14 cellular contexts compared by ENCODE assay signal in genomic region chr5:78345485-78345884, GRCh38. TPM values are rescaled to one million over a fixed set of nuclear protein-coding genes. Genes with fewer than 3 reads are reported as not detected.
A peak's percentile ranks its signal among the peaks of the same experiment; 100 is the strongest.
DNase-seq lines count a peak whose midpoint lies in the region; ATAC-seq and TF ChIP-seq lines count a peak whose summit lies in the region.
"Had no signal": no experiment of that assay in that cellular context is flagged by ENCODE, and none has a peak within 500 bp of the region (broad histone marks: within the 10 kb centered on the region; RNA-seq: fewer than 3 reads in every experiment).

No MANE protein-coding gene starts in this region.

- no peak overlapping the region for H2BK15ac ChIP-seq in neuronal stem cell (ENCODE audit: low read length)

- H3F3A ChIP-seq in GM23338 (replicated peaks; ENCODE audit: low read depth): no peaks in the 10 kb centered on the region

- H3K27ac ChIP-seq in GM23338 (ENCODE audit: low read depth) (no peak overlapping the region), neuronal stem cell (replicated peaks; ENCODE audit: low read length) (peak overlapping the region; percentile 53)
- H3K27ac ChIP-seq: pancreas, thyroid gland had no signal

- H3K27ac Mint-ChIP-seq in GM23338: no peak overlapping the region
- H3K27ac Mint-ChIP-seq: activated T-cell treated with anti-CD3 and anti-CD28 coated beads, Interleukin-2, amount 50 U/mL, for 24 hours; effector memory CD8-positive, alpha-beta T cell had no signal

- no peak overlapping the region for H3K23ac ChIP-seq in neuronal stem cell (ENCODE audit: low read depth, low read length, poor library complexity)

- no peak for ATAC-seq in GM23338
- ATAC-seq in GM19467 (IDR thresholded peaks at IDR 0.05; ENCODE audit: unreplicated experiment): no peak
- ATAC-seq: effector memory CD8-positive, alpha-beta T cell; pancreas had no signal

- peaks cover 57% of the 10 kb centered on the region for H3K27me3 ChIP-seq in GM23338 (ENCODE audit: insufficient read depth)
- no peaks in the 10 kb centered on the region for H3K27me3 ChIP-seq in adipocyte (replicated peaks; ENCODE audit: control insufficient read depth, insufficient read depth, low read length)
- H3K27me3 ChIP-seq in neuronal stem cell (ENCODE audit: control insufficient read depth in 3 of 3, insufficient read depth in 3 of 3, low read depth in 1 of 3, low read length in 3 of 3): no peaks in the 10 kb centered on the region
- H3K27me3 ChIP-seq: pancreas, thyroid gland had no signal

- no peak overlapping the region for H2BK12ac ChIP-seq in neuronal stem cell (ENCODE audit: low read length)

- 0 out of 2 replicates have a peak overlapping the region, but pooled peaks have one; percentile 1 for H3K4me2 ChIP-seq in GM23338
- H3K4me2 ChIP-seq in neuronal stem cell (ENCODE audit: insufficient read depth, low read length, poor library complexity, severe bottlenecking): no peak overlapping the region

- H3K36me3 Mint-ChIP-seq in GM23338 (ENCODE audit: low read depth): peaks cover 8% of the 10 kb centered on the region; the same call in 2 of the 3 replicates

- H3K4ac ChIP-seq in neuronal stem cell (ENCODE audit: low read length): no peak overlapping the region

- no peak overlapping the region for H4K8ac ChIP-seq in neuronal stem cell (ENCODE audit: low read depth, low read length)

- peaks cover 39% of the 10 kb centered on the region for H3K27me3 Mint-ChIP-seq in GM23338 (ENCODE audit: insufficient read depth, low read depth, poor library complexity)

- no peaks in the 10 kb centered on the region for H3K9me2 ChIP-seq in GM23338 (ENCODE audit: insufficient read depth)

- H2AK5ac ChIP-seq in neuronal stem cell (ENCODE audit: low read depth, low read length): no peak overlapping the region

- no peak overlapping the region for H3K4me3 Mint-ChIP-seq in GM23338
- H3K4me3 Mint-ChIP-seq: activated T-cell treated with anti-CD3 and anti-CD28 coated beads, Interleukin-2, amount 50 U/mL, for 24 hours; effector memory CD8-positive, alpha-beta T cell had no signal

- H3K18ac ChIP-seq in neuronal stem cell (ENCODE audit: low read length): peak overlapping the region; percentile 46

- H3K9me3 Mint-ChIP-seq in GM23338: peaks cover 22% of the 10 kb centered on the region; the same call in 2 of the 3 replicates
- H3K9me3 Mint-ChIP-seq: activated T-cell treated with anti-CD3 and anti-CD28 coated beads, Interleukin-2, amount 50 U/mL, for 24 hours; effector memory CD8-positive, alpha-beta T cell had no signal

- H2AFZ ChIP-seq in GM23338 (peak overlapping the region; percentile 86; the same call in 1 of the 2 replicates), neuronal stem cell (ENCODE audit: low read length) (peak overlapping the region; percentile 78)

- no peaks in the 10 kb centered on the region for H3K79me2 ChIP-seq in GM23338 (replicated peaks; ENCODE audit: insufficient read depth)

- no peak overlapping the region for H2BK120ac ChIP-seq in neuronal stem cell (ENCODE audit: low read depth, low read length)

- H3K79me1 ChIP-seq in neuronal stem cell (ENCODE audit: low read depth, low read length): no peaks in the 10 kb centered on the region

- H3K4me3 ChIP-seq in GM23338 (no peak overlapping the region), adipocyte (ENCODE audit: low read length) (peak overlapping the region; percentile 46), fibroblast of the aortic adventitia (ENCODE audit: low read depth, low read length) (no peak overlapping the region), neuronal stem cell (ENCODE audit: low read length in 2 of 2) (no peak overlapping the region)
- H3K4me3 ChIP-seq: pancreas, thyroid gland had no signal

- H3K14ac ChIP-seq in neuronal stem cell (ENCODE audit: low read length): no peak overlapping the region

- DNase-seq in GM23338 (ENCODE audit: low spot score): no peak
- peak; percentile 11 for DNase-seq in adipocyte (ENCODE audit: low read depth)
- peak; percentile 45 for DNase-seq in fibroblast of the aortic adventitia (ENCODE audit: low read depth)
- DNase-seq in neuronal stem cell (ENCODE audit: low spot score): no peak
- no peak for DNase-seq in NCI-H2107 (lab: John Stamatoyannopoulos, UW)
- DNase-seq in ACHN: no peak
- DNase-seq in NCI-H2196 treated with DMSO at 0.1 percent for 48 hours (lab: John Stamatoyannopoulos, UW; ENCODE audit: unreplicated experiment): no peak
- DNase-seq: activated T-cell treated with anti-CD3 and anti-CD28 coated beads, Interleukin-2, amount 50 U/mL, for 24 hours; COR-L47; effector memory CD8-positive, alpha-beta T cell; NCI-H146; pancreas; thyroid gland had no signal

- H3K4me1 ChIP-seq in GM23338 (ENCODE audit: insufficient read depth) (peaks cover 18% of the 10 kb centered on the region), adipocyte (ENCODE audit: control insufficient read depth, insufficient read depth, low read length) (peaks cover 10% of the 10 kb centered on the region), neuronal stem cell (ENCODE audit: control insufficient read depth in 2 of 2, insufficient read depth in 1 of 2, low read depth in 1 of 2, low read length in 2 of 2) (peaks cover 3 to 7% of the 10 kb centered on the region in 2 donors)
- H3K4me1 ChIP-seq: pancreas, thyroid gland had no signal

- peaks cover 4% of the 10 kb centered on the region; the same call in 1 of the 2 replicates for H3K36me3 ChIP-seq in GM23338 (ENCODE audit: insufficient read depth)
- no peaks in the 10 kb centered on the region for H3K36me3 ChIP-seq in adipocyte (ENCODE audit: control insufficient read depth, insufficient read depth, low read length, severe bottlenecking)
- H3K36me3 ChIP-seq in neuronal stem cell (replicated peaks in 1 of 2; ENCODE audit: control insufficient read depth in 2 of 2, insufficient read depth in 2 of 2, low read length in 2 of 2): no peaks in the 10 kb centered on the region
- H3K36me3 ChIP-seq: pancreas, thyroid gland had no signal

- H3K4me1 Mint-ChIP-seq in GM23338: peaks cover 19% of the 10 kb centered on the region; the same call in 2 of the 3 replicates

- no peak overlapping the region for H4K91ac ChIP-seq in neuronal stem cell (ENCODE audit: low read depth, low read length, poor library complexity)

- no peak overlapping the region for H3K9ac ChIP-seq in adipocyte (ENCODE audit: low read length)
- H3K9ac ChIP-seq in neuronal stem cell (ENCODE audit: low read depth, low read length, poor library complexity): no peak overlapping the region

- WGBS in neuronal stem cell (ENCODE audit: extremely low coverage in 2 of 2, insufficient read length in 2 of 2, insufficient replicate concordance in 1 of 2), 2 donors: no CpG with 5 or more reads among the region's 3 CpGs

- TF ChIP-seq CTCF in GM23338 (conservative IDR thresholded peaks at IDR 0.05; ENCODE audit: low read depth in 2 of 2) (no peak), fibroblast of the aortic adventitia (IDR thresholded peaks at IDR 0.05; ENCODE audit: insufficient read depth, low read length) (no peak)

- H2BK5ac ChIP-seq in neuronal stem cell (ENCODE audit: low read length): no peak overlapping the region

- in situ Hi-C loops in ACHN (cut with HindIII; ENCODE audit: low pct_ligation_motif_present, low pct_unique_long_range_greater_than_20kb, low sequenced_read_pairs): no loop called here

- H3K9me3 ChIP-seq in adipocyte (ENCODE audit: control insufficient read depth, low read length) (no peaks in the 10 kb centered on the region), neuronal stem cell (replicated peaks in 1 of 2; ENCODE audit: control insufficient read depth in 2 of 2, insufficient read depth in 1 of 2, low read depth in 1 of 2, low read length in 2 of 2) (peaks cover 0 to 7% of the 10 kb centered on the region in 2 donors)
- H3K9me3 ChIP-seq: pancreas, thyroid gland had no signal

- H4K20me1 ChIP-seq in GM23338 (replicated peaks; ENCODE audit: insufficient read depth): no peaks in the 10 kb centered on the region

TF ChIP-seq in GM23338, 12 proteins besides CTCF, POLR2A, EP300 and RAD21:
- TF ChIP-seq, protein P1, sequence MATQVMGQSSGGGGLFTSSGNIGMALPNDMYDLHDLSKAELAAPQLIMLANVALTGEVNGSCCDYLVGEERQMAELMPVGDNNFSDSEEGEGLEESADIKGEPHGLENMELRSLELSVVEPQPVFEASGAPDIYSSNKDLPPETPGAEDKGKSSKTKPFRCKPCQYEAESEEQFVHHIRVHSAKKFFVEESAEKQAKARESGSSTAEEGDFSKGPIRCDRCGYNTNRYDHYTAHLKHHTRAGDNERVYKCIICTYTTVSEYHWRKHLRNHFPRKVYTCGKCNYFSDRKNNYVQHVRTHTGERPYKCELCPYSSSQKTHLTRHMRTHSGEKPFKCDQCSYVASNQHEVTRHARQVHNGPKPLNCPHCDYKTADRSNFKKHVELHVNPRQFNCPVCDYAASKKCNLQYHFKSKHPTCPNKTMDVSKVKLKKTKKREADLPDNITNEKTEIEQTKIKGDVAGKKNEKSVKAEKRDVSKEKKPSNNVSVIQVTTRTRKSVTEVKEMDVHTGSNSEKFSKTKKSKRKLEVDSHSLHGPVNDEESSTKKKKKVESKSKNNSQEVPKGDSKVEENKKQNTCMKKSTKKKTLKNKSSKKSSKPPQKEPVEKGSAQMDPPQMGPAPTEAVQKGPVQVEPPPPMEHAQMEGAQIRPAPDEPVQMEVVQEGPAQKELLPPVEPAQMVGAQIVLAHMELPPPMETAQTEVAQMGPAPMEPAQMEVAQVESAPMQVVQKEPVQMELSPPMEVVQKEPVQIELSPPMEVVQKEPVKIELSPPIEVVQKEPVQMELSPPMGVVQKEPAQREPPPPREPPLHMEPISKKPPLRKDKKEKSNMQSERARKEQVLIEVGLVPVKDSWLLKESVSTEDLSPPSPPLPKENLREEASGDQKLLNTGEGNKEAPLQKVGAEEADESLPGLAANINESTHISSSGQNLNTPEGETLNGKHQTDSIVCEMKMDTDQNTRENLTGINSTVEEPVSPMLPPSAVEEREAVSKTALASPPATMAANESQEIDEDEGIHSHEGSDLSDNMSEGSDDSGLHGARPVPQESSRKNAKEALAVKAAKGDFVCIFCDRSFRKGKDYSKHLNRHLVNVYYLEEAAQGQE (IDR thresholded peaks at IDR 0.05; ENCODE audit: unreplicated experiment): no peak
- TF ChIP-seq ZNF114 (CRISPR knock-in tag; IDR thresholded peaks at IDR 0.05) (no peak), EZH2 (IDR thresholded peaks at IDR 0.05; ENCODE audit: low read depth, unreplicated experiment) (no peak)

RNA-seq across cellular contexts. Expression of gene SCAMP1, which starts 14.9 kb away (rescaled TPM):
- total RNA-seq in GM23338 (2014; rRNA removed; shearing (Covaris generic)): 53.0 and 53.9 TPM in 2 replicates
- 22.1 and 26.8 TPM in 2 replicates for polyA plus RNA-seq in GM23338 (2016; fragmentation: Nextera tagmentation; extraction: Ambion mirVana)
- total RNA-seq in fibroblast of the aortic adventitia (ENCODE audit: low replicate concordance): 29.9 and 56.3 TPM in 2 replicates
- 28.2 TPM for polyA plus RNA-seq in neuronal stem cell (2013, experiment 1 of 2)
- polyA plus RNA-seq in neuronal stem cell (2013, experiment 2 of 2): 29.4 TPM

RNA-seq across cellular contexts. Expression of gene AP3B1, which starts 51.0 kb away (rescaled TPM):
- total RNA-seq in GM23338 (2014; rRNA removed; shearing (Covaris generic)): 40.7 and 46.3 TPM in 2 replicates
- polyA plus RNA-seq in GM23338 (2016; fragmentation: Nextera tagmentation; extraction: Ambion mirVana): 32.1 and 33.5 TPM in 2 replicates
- total RNA-seq in fibroblast of the aortic adventitia (ENCODE audit: low replicate concordance): 78.5 and 84.6 TPM in 2 replicates
- polyA plus RNA-seq in neuronal stem cell (2013, experiment 1 of 2): 41.5 TPM
- 42.0 TPM for polyA plus RNA-seq in neuronal stem cell (2013, experiment 2 of 2)

Comparison
In these comparisons a context has a peak if more than half of its experiments do, and no peak if none do; other contexts are left out.
1. DNase-seq: peak in adipocyte (single experiment) and fibroblast of the aortic adventitia (single experiment); none in GM23338 (single experiment), neuronal stem cell (single experiment), NCI-H2107 (single experiment), ACHN (single experiment) and NCI-H2196 treated with DMSO at 0.1 percent for 48 hours (single experiment).